In genomic region chr1:30718636-30719405, GRCh38 we compare ENCODE assay signal across 1 cellular context.
TF ChIP-seq lines count a peak whose summit lies in the region.

No MANE protein-coding gene starts in this region.

TF ChIP-seq in HepG2, 621 proteins besides CTCF, POLR2A, EP300 and RAD21 (continued from another document and continues in another):
- peak; percentile 70 for TF ChIP-seq ZNF883 (CRISPR knock-in tag; IDR thresholded peaks at IDR 0.05; ENCODE audit: not compliant biosample characterization)
- TF ChIP-seq, protein P1, sequence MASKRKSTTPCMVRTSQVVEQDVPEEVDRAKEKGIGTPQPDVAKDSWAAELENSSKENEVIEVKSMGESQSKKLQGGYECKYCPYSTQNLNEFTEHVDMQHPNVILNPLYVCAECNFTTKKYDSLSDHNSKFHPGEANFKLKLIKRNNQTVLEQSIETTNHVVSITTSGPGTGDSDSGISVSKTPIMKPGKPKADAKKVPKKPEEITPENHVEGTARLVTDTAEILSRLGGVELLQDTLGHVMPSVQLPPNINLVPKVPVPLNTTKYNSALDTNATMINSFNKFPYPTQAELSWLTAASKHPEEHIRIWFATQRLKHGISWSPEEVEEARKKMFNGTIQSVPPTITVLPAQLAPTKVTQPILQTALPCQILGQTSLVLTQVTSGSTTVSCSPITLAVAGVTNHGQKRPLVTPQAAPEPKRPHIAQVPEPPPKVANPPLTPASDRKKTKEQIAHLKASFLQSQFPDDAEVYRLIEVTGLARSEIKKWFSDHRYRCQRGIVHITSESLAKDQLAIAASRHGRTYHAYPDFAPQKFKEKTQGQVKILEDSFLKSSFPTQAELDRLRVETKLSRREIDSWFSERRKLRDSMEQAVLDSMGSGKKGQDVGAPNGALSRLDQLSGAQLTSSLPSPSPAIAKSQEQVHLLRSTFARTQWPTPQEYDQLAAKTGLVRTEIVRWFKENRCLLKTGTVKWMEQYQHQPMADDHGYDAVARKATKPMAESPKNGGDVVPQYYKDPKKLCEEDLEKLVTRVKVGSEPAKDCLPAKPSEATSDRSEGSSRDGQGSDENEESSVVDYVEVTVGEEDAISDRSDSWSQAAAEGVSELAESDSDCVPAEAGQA (IDR thresholded peaks at IDR 0.05; ENCODE audit: low read depth), result no peak; the same call in 1 of the 2 replicates
- TF ChIP-seq, protein P1 (CRISPR knock-in tag; IDR thresholded peaks at IDR 0.05; ENCODE audit: borderline replicate concordance), result no peak
- no peak for TF ChIP-seq ZNF251 (CRISPR knock-in tag; IDR thresholded peaks at IDR 0.05)
- no peak for TF ChIP-seq NFIC (IDR thresholded peaks at IDR 0.05; ENCODE audit: low read length)
- TF ChIP-seq KAT7 (CRISPR knock-in tag; IDR thresholded peaks at IDR 0.05; ENCODE audit: borderline replicate concordance), result no peak
- no peak for TF ChIP-seq CSRNP2 (CRISPR knock-in tag; conservative IDR thresholded peaks at IDR 0.05; ENCODE audit: low read depth)
- no peak for TF ChIP-seq TEAD2 (CRISPR knock-in tag; IDR thresholded peaks at IDR 0.05)
- TF ChIP-seq CEBPB (IDR thresholded peaks at IDR 0.05; ENCODE audit: borderline replicate concordance, low read depth, low read length), result no peak
- no peak for TF ChIP-seq PLRG1 (conservative IDR thresholded peaks at IDR 0.05)
- no peak for TF ChIP-seq ZNF530 (CRISPR knock-in tag; IDR thresholded peaks at IDR 0.05; ENCODE audit: low read depth)
- no peak for TF ChIP-seq SCMH1 (CRISPR knock-in tag; IDR thresholded peaks at IDR 0.05; ENCODE audit: borderline replicate concordance)
- TF ChIP-seq EEA1 (CRISPR knock-in tag; IDR thresholded peaks at IDR 0.05; ENCODE audit: borderline replicate concordance), result peak; percentile 87
- TF ChIP-seq SETDB1 (CRISPR knock-in tag; IDR thresholded peaks at IDR 0.05; ENCODE audit: borderline replicate concordance), result peak; percentile 91; the same call in 1 of the 2 replicates
- 0 out of 2 replicates have a peak, but pooled peaks have one; percentile 36 for TF ChIP-seq SMAD9 (CRISPR knock-in tag; IDR thresholded peaks at IDR 0.05)
- TF ChIP-seq TOE1 (CRISPR knock-in tag; IDR thresholded peaks at IDR 0.05), result no peak
- TF ChIP-seq ZNF713 (CRISPR knock-in tag; IDR thresholded peaks at IDR 0.05), result 0 out of 2 replicates have a peak, but pooled peaks have one; percentile 31
- TF ChIP-seq HMG20A (CRISPR knock-in tag; IDR thresholded peaks at IDR 0.05; ENCODE audit: borderline replicate concordance), result no peak
- TF ChIP-seq TGIF2 (CRISPR knock-in tag; IDR thresholded peaks at IDR 0.05), result 0 out of 2 replicates have a peak, but pooled peaks have one; percentile 64
- TF ChIP-seq NCOA2 (CRISPR knock-in tag; IDR thresholded peaks at IDR 0.05), result no peak
- peak; percentile 66 for TF ChIP-seq ZIK1 (CRISPR knock-in tag; IDR thresholded peaks at IDR 0.05; ENCODE audit: borderline replicate concordance, low read depth)
- TF ChIP-seq, protein P2, sequence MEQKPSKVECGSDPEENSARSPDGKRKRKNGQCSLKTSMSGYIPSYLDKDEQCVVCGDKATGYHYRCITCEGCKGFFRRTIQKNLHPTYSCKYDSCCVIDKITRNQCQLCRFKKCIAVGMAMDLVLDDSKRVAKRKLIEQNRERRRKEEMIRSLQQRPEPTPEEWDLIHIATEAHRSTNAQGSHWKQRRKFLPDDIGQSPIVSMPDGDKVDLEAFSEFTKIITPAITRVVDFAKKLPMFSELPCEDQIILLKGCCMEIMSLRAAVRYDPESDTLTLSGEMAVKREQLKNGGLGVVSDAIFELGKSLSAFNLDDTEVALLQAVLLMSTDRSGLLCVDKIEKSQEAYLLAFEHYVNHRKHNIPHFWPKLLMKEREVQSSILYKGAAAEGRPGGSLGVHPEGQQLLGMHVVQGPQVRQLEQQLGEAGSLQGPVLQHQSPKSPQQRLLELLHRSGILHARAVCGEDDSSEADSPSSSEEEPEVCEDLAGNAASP (CRISPR knock-in tag; IDR thresholded peaks at IDR 0.05; ENCODE audit: borderline replicate concordance), result 0 out of 2 replicates have a peak, but pooled peaks have one; percentile 18
- TF ChIP-seq PAWR (CRISPR knock-in tag; IDR thresholded peaks at IDR 0.05; ENCODE audit: borderline replicate concordance), result no peak
- TF ChIP-seq PATZ1 (CRISPR knock-in tag; IDR thresholded peaks at IDR 0.05), result peak; percentile 83
- 0 out of 2 replicates have a peak, but pooled peaks have one; percentile 44 for TF ChIP-seq ZNF101 (CRISPR knock-in tag; IDR thresholded peaks at IDR 0.05; ENCODE audit: borderline replicate concordance, low read depth)
- peak; percentile 70 for TF ChIP-seq MXD4 (CRISPR knock-in tag; IDR thresholded peaks at IDR 0.05)
- TF ChIP-seq HOMEZ (CRISPR knock-in tag; IDR thresholded peaks at IDR 0.05; ENCODE audit: low read depth), result no peak
- TF ChIP-seq, protein P3, sequence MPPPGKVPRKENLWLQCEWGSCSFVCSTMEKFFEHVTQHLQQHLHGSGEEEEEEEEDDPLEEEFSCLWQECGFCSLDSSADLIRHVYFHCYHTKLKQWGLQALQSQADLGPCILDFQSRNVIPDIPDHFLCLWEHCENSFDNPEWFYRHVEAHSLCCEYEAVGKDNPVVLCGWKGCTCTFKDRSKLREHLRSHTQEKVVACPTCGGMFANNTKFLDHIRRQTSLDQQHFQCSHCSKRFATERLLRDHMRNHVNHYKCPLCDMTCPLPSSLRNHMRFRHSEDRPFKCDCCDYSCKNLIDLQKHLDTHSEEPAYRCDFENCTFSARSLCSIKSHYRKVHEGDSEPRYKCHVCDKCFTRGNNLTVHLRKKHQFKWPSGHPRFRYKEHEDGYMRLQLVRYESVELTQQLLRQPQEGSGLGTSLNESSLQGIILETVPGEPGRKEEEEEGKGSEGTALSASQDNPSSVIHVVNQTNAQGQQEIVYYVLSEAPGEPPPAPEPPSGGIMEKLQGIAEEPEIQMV (CRISPR knock-in tag; IDR thresholded peaks at IDR 0.05; ENCODE audit: low read depth), result peak; percentile 82
- no peak for TF ChIP-seq ZBTB25 (CRISPR knock-in tag; IDR thresholded peaks at IDR 0.05)
- TF ChIP-seq JUND (CRISPR knock-in tag; IDR thresholded peaks at IDR 0.05), result 0 out of 2 replicates have a peak, but pooled peaks have one; percentile 23
- TF ChIP-seq HNRNPH1 (optimal IDR thresholded peaks at IDR 0.05; ENCODE audit: low read depth, low read length), result no peak
- TF ChIP-seq, protein P4, sequence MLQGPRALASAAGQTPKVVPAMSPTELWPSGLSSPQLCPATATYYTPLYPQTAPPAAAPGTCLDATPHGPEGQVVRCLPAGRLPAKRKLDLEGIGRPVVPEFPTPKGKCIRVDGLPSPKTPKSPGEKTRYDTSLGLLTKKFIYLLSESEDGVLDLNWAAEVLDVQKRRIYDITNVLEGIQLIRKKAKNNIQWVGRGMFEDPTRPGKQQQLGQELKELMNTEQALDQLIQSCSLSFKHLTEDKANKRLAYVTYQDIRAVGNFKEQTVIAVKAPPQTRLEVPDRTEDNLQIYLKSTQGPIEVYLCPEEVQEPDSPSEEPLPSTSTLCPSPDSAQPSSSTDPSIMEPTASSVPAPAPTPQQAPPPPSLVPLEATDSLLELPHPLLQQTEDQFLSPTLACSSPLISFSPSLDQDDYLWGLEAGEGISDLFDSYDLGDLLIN (CRISPR knock-in tag; IDR thresholded peaks at IDR 0.05; ENCODE audit: borderline replicate concordance), result peak; percentile 72; the same call in 1 of the 2 replicates
- TF ChIP-seq ETV6 (CRISPR knock-in tag; conservative IDR thresholded peaks at IDR 0.05), result peak; percentile 62; the same call in 1 of the 2 replicates
- no peak for TF ChIP-seq MIER2 (CRISPR knock-in tag; IDR thresholded peaks at IDR 0.05)
- TF ChIP-seq ZSCAN20 (CRISPR knock-in tag; IDR thresholded peaks at IDR 0.05; ENCODE audit: borderline replicate concordance), result 0 out of 2 replicates have a peak, but pooled peaks have one; percentile 34
- TF ChIP-seq MTA3 (CRISPR knock-in tag; IDR thresholded peaks at IDR 0.05), result no peak
- no peak for TF ChIP-seq ZNF567 (CRISPR knock-in tag; IDR thresholded peaks at IDR 0.05; ENCODE audit: borderline replicate concordance)
- TF ChIP-seq, protein P5, sequence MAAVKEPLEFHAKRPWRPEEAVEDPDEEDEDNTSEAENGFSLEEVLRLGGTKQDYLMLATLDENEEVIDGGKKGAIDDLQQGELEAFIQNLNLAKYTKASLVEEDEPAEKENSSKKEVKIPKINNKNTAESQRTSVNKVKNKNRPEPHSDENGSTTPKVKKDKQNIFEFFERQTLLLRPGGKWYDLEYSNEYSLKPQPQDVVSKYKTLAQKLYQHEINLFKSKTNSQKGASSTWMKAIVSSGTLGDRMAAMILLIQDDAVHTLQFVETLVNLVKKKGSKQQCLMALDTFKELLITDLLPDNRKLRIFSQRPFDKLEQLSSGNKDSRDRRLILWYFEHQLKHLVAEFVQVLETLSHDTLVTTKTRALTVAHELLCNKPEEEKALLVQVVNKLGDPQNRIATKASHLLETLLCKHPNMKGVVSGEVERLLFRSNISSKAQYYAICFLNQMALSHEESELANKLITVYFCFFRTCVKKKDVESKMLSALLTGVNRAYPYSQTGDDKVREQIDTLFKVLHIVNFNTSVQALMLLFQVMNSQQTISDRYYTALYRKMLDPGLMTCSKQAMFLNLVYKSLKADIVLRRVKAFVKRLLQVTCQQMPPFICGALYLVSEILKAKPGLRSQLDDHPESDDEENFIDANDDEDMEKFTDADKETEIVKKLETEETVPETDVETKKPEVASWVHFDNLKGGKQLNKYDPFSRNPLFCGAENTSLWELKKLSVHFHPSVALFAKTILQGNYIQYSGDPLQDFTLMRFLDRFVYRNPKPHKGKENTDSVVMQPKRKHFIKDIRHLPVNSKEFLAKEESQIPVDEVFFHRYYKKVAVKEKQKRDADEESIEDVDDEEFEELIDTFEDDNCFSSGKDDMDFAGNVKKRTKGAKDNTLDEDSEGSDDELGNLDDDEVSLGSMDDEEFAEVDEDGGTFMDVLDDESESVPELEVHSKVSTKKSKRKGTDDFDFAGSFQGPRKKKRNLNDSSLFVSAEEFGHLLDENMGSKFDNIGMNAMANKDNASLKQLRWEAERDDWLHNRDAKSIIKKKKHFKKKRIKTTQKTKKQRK (IDR thresholded peaks at IDR 0.05; ENCODE audit: low read length), result no peak
